Comparison of ENCODE assay signal across 30 cellular contexts in the genomic region with DNA sequence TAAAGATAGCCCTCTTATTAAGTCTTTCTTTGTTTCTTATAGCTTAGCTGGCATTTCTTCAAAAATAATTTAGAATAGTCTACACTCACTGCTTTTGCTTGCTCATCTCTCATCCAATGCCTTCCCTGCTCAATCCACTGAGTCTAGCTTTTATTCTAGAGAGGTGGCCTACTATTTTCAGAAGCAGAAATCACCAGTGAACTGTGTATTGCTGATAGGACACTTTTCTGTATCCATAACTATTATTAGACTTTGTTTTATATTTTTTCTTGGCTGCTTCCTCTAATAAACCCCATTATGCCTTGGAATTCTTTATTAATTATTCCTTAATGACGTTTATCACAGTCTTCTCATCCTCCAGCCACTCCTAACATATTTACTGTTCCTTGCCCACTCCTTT.
"Had no signal": no experiment of that assay in that cellular context is flagged by ENCODE, and none has a peak within 500 bp of the region (broad histone marks: within the 10 kb centered on the region; RNA-seq: fewer than 3 reads in every experiment).

No MANE protein-coding gene starts in this region.

- H3K27me3 ChIP-seq: neural progenitor cell, pancreas, right atrium auricular region, spleen, suprapubic skin, testis, tibial artery, transverse colon, upper lobe of right lung, uterus had no signal

- H3K9me3 ChIP-seq: pancreas, prostate gland, right atrium auricular region, spleen, suprapubic skin, testis, tibial artery, transverse colon, upper lobe of right lung, uterus had no signal

- H3K36me3 Mint-ChIP-seq: naive thymus-derived CD4-positive, alpha-beta T cell; natural killer cell; stimulated activated memory B cell treated with anti-CD40 and anti-IgM and Interleukin-4, amounts not matched to agents 10 μg/mL and 1 μg/mL and 100 μg/mL, for 72 hours had no signal

- H3K9ac ChIP-seq: neural progenitor cell had no signal

- H3K27me3 Mint-ChIP-seq: naive thymus-derived CD4-positive, alpha-beta T cell; stimulated activated memory B cell treated with anti-CD40 and anti-IgM and Interleukin-4, amounts not matched to agents 10 μg/mL and 1 μg/mL and 100 μg/mL, for 72 hours; stimulated activated naive CD8-positive, alpha-beta T cell treated with anti-CD3 and anti-CD28 coated beads, Interleukin-15, amount 100 ng/mL, for 72 hours; type B pancreatic cell had no signal

- H3K4me3 Mint-ChIP-seq: natural killer cell; nephron; neural progenitor cell; stimulated activated memory B cell treated with anti-CD40 and anti-IgM and Interleukin-4, amounts not matched to agents 10 μg/mL and 1 μg/mL and 100 μg/mL, for 72 hours; stimulated activated naive CD8-positive, alpha-beta T cell treated with anti-CD3 and anti-CD28 coated beads, Interleukin-15, amount 100 ng/mL, for 72 hours; type B pancreatic cell had no signal

- H3K27ac Mint-ChIP-seq: naive thymus-derived CD4-positive, alpha-beta T cell; natural killer cell; nephron; neural progenitor cell; stimulated activated memory B cell treated with anti-CD40 and anti-IgM and Interleukin-4, amounts not matched to agents 10 μg/mL and 1 μg/mL and 100 μg/mL, for 72 hours; stimulated activated naive CD8-positive, alpha-beta T cell treated with anti-CD3 and anti-CD28 coated beads, Interleukin-15, amount 100 ng/mL, for 72 hours; type B pancreatic cell had no signal

- H2AFZ ChIP-seq: neural progenitor cell had no signal

- H3K9me3 Mint-ChIP-seq: naive thymus-derived CD4-positive, alpha-beta T cell; nephron; neural progenitor cell; stimulated activated memory B cell treated with anti-CD40 and anti-IgM and Interleukin-4, amounts not matched to agents 10 μg/mL and 1 μg/mL and 100 μg/mL, for 72 hours; stimulated activated naive CD8-positive, alpha-beta T cell treated with anti-CD3 and anti-CD28 coated beads, Interleukin-15, amount 100 ng/mL, for 72 hours had no signal

- H3K4me2 ChIP-seq: neural progenitor cell, smooth muscle cell had no signal

- H3K36me3 ChIP-seq: pancreas, prostate gland, right atrium auricular region, spleen, suprapubic skin, tibial artery, transverse colon, upper lobe of right lung, uterus had no signal

- DNase-seq: naive thymus-derived CD4-positive, alpha-beta T cell; natural killer cell; occipital lobe; pancreas; retina; spleen; stimulated activated CD4-positive, alpha-beta T cell treated with anti-CD3 and anti-CD28 coated beads, Interleukin-12 subunit alpha, Interleukin-12 subunit beta, amount 100 ng/mL, for 4 hours; stimulated activated CD4-positive, alpha-beta T cell treated with anti-CD3 and anti-CD28 coated beads, Interleukin-1b, Interleukin-23, amount 100 ng/mL, for 48 hours; stimulated activated CD4-positive, alpha-beta T cell treated with anti-CD3 and anti-CD28 coated beads, Interleukin-4, amount 100 ng/mL, for 1 hour; stimulated activated CD4-positive, alpha-beta T cell treated with anti-CD3 and anti-CD28 coated beads, Interleukin-4, amount 100 ng/mL, for 4 hours; stimulated activated CD8-positive, alpha-beta memory T cell treated with anti-CD3 and anti-CD28 coated beads, Interleukin-4, amount 100 ng/mL, for 48 hours; stimulated activated naive CD4-positive, alpha-beta T cell; stimulated activated naive CD8-positive, alpha-beta T cell treated with anti-CD3 and anti-CD28 coated beads, Interleukin-15, amount 100 ng/mL, for 72 hours; stimulated activated naive CD8-positive, alpha-beta T cell treated with anti-CD3 and anti-CD28 coated beads, Interleukin-15, Interleukin-2, amounts not matched to agents 100 U/mL and 50 U/mL, for 24 hours; substantia nigra; testis; tibial artery; transverse colon; upper lobe of right lung; uterus had no signal

- FAIRE-seq: pancreas had no signal

- H3K4me3 ChIP-seq: neural progenitor cell, pancreas, prostate gland, right atrium auricular region, skin epidermis, smooth muscle cell, spleen, suprapubic skin, testis, tibial artery, transverse colon, upper lobe of right lung, uterus had no signal

- H3K27ac ChIP-seq: neural progenitor cell, pancreas, prostate gland, right atrium auricular region, skin epidermis, spleen, suprapubic skin, testis, tibial artery, transverse colon, upper lobe of right lung, uterus had no signal

- ATAC-seq: naive thymus-derived CD4-positive, alpha-beta T cell; natural killer cell; pancreas; sciatic nerve; stimulated activated memory B cell treated with anti-CD40 and anti-IgM and Interleukin-4, amounts not matched to agents 10 μg/mL and 1 μg/mL and 100 μg/mL, for 72 hours; stimulated activated naive CD8-positive, alpha-beta T cell treated with anti-CD3 and anti-CD28 coated beads, Interleukin-15, amount 100 ng/mL, for 72 hours; stimulated activated naive CD8-positive, alpha-beta T cell treated with anti-CD3 and anti-CD28 coated beads, Interleukin-15, Interleukin-2, amounts not matched to agents 100 U/mL and 50 U/mL, for 24 hours; upper lobe of right lung had no signal

- H3K4me1 ChIP-seq: neural progenitor cell, pancreas, prostate gland, right atrium auricular region, spleen, suprapubic skin, testis, tibial artery, uterus had no signal

- H3K4me1 Mint-ChIP-seq: natural killer cell; nephron; neural progenitor cell; stimulated activated memory B cell treated with anti-CD40 and anti-IgM and Interleukin-4, amounts not matched to agents 10 μg/mL and 1 μg/mL and 100 μg/mL, for 72 hours; stimulated activated naive CD8-positive, alpha-beta T cell treated with anti-CD3 and anti-CD28 coated beads, Interleukin-15, amount 100 ng/mL, for 72 hours had no signal
